ENCODE assay signal across 9 cellular contexts in genomic region chr11:73236879-73237278, GRCh38. TPM values are rescaled to one million over a fixed set of nuclear protein-coding genes. Genes with fewer than 3 reads are reported as not detected.
DNase-seq lines count a peak whose midpoint lies in the region; ATAC-seq, FAIRE-seq and TF ChIP-seq lines count a peak whose summit lies in the region.
"Had no signal": no experiment of that assay in that cellular context is flagged by ENCODE, and none has a peak within 500 bp of the region (broad histone marks: within the 10 kb centered on the region; RNA-seq: fewer than 3 reads in every experiment).

No MANE protein-coding gene starts in this region.

- H3K4me1 ChIP-seq in GM23248 (ENCODE audit: insufficient read depth) (peaks cover 15% of the 10 kb centered on the region), fibroblast of lung (ENCODE audit: control insufficient read depth, extremely low read depth, insufficient read depth, low read length) (peaks cover 6% of the 10 kb centered on the region), pancreas (no peaks in the 10 kb centered on the region)

- no peak overlapping the region for H3K4me3 Mint-ChIP-seq in CD14-positive monocyte
- H3K4me3 Mint-ChIP-seq in immature natural killer cell = no peak overlapping the region

- no peak overlapping the region for H2AFZ ChIP-seq in GM23248
- no peak overlapping the region for H2AFZ ChIP-seq in SU-DHL-6 (ENCODE audit: low read depth, low read length, severe bottlenecking)
- H2AFZ ChIP-seq in fibroblast of lung (ENCODE audit: low read length) = no peak overlapping the region

- peak overlapping the region in 6 of 7 donors; percentile 4 to 88 (median 72) for H3K27ac Mint-ChIP-seq in CD14-positive monocyte
- no peak overlapping the region for H3K27ac Mint-ChIP-seq in immature natural killer cell

- H3K4me3 ChIP-seq in GM23248 (no peak overlapping the region), SU-DHL-6 (ENCODE audit: insufficient read depth, low read length, poor library complexity, severe bottlenecking) (no peak overlapping the region), fibroblast of lung (replicated peaks in 1 of 4; ENCODE audit: control extremely low read depth in 1 of 4, insufficient read depth in 1 of 4, low read depth in 3 of 4, low read length in 4 of 4) (no peak overlapping the region), pancreas (no peak overlapping the region)

- DNase-seq in CD14-positive monocyte (ENCODE audit: low spot score) = peak; percentile 80
- DNase-seq in GM23248 = peak; percentile 50
- DNase-seq in fibroblast of lung (ENCODE audit: low read depth in 2 of 2) = peak in 1 of 2 donors; percentile 19
- peak in 1 of 6 donors; percentile 60 for DNase-seq in pancreas
- no peak for DNase-seq in immature natural killer cell
- DNase-seq in putamen (ENCODE audit: low spot score) = no peak

- peaks cover 61 to 90% of the 10 kb centered on the region in 2 donors for H3K36me3 Mint-ChIP-seq in CD14-positive monocyte
- no peaks in the 10 kb centered on the region for H3K36me3 Mint-ChIP-seq in immature natural killer cell

- H3K9ac ChIP-seq in GM23248 (no peak overlapping the region), SU-DHL-6 (ENCODE audit: low read length) (no peak overlapping the region), fibroblast of lung (ENCODE audit: insufficient read depth, low read length) (no peak overlapping the region)

- no peak overlapping the region for H3K4me2 ChIP-seq in GM23248 (ENCODE audit: unreplicated experiment)
- H3K4me2 ChIP-seq in SU-DHL-6 (ENCODE audit: low read depth, low read length, poor library complexity, severe bottlenecking) = no peak overlapping the region
- no peak overlapping the region for H3K4me2 ChIP-seq in fibroblast of lung (ENCODE audit: extremely low read depth, insufficient read depth, low read length)

- H3K4me1 Mint-ChIP-seq in CD14-positive monocyte (peaks cover 22% of the 10 kb centered on the region), immature natural killer cell (no peaks in the 10 kb centered on the region)

- H3F3A ChIP-seq in GM23248 (ENCODE audit: insufficient read depth) = no peaks in the 10 kb centered on the region
- H3F3A ChIP-seq in SU-DHL-6 (ENCODE audit: insufficient read depth) = no peaks in the 10 kb centered on the region

- H3K9me3 Mint-ChIP-seq in CD14-positive monocyte (no peaks in the 10 kb centered on the region), immature natural killer cell (no peaks in the 10 kb centered on the region)

- in situ Hi-C loops in GM23248 (cut with MboI) = no loop called here

- H3K79me2 ChIP-seq in GM23248 (ENCODE audit: insufficient read depth) (no peaks in the 10 kb centered on the region), SU-DHL-6 (ENCODE audit: insufficient read depth, low read length) (no peaks in the 10 kb centered on the region), fibroblast of lung (ENCODE audit: control insufficient read depth, insufficient read depth, low read length) (no peaks in the 10 kb centered on the region)

- 32 to 36% methylated on average over 5 of the region's 5 CpGs for WGBS in GM23248 (ENCODE audit: low coverage in 1 of 2, low lambda C conversion rate in 2 of 2, missing lambda C conversion rate in 2 of 2), 2 experiments
- 38 to 46% methylated on average over 5 of the region's 5 CpGs for WGBS in pancreas, 2 donors

- H3K9me3 ChIP-seq in GM23248 (ENCODE audit: low read depth) (no peaks in the 10 kb centered on the region), SU-DHL-6 (ENCODE audit: insufficient read depth, low read length) (no peaks in the 10 kb centered on the region), fibroblast of lung (ENCODE audit: control insufficient read depth, insufficient read depth, low read depth, low read length) (no peaks in the 10 kb centered on the region), pancreas (no peaks in the 10 kb centered on the region)

- H3K27ac ChIP-seq in GM23248 (no peak overlapping the region), SU-DHL-6 (ENCODE audit: low read depth, low read length) (no peak overlapping the region), fibroblast of lung (ENCODE audit: insufficient read depth, low read length) (no peak overlapping the region), pancreas (no peak overlapping the region)

- no peak for FAIRE-seq in pancreas (lab: Jason Lieb, UNC)
- FAIRE-seq: frontal cortex had no signal

- H3K27me3 ChIP-seq in GM23248 (replicated peaks; ENCODE audit: insufficient read depth) (no peaks in the 10 kb centered on the region), SU-DHL-6 (ENCODE audit: low read length) (no peaks in the 10 kb centered on the region), fibroblast of lung (ENCODE audit: control insufficient read depth, insufficient read depth, low read length) (no peaks in the 10 kb centered on the region), pancreas (no peaks in the 10 kb centered on the region)

- intact Hi-C loops in CD14-positive monocyte (cut with micrococcal nuclease) = loop anchor here (2.0 to 5.0 kb wide), 2 partner anchors 50 to 52 kb away; no protein-coding TSS in a partner anchor
- intact Hi-C loops in pancreas (cut with DNase I) = loop anchor here in 1 of 3 donors (5.0 kb wide), 1 partner anchor 50 kb away; no protein-coding TSS in a partner anchor

- H3K27me3 Mint-ChIP-seq in CD14-positive monocyte (ENCODE audit: low read depth in 3 of 3) = peaks cover 0 to 1% (median 0%) of the 10 kb centered on the region in 3 donors
- peaks cover 0 to 3% (median 2%) of the 10 kb centered on the region in 3 donors for H3K27me3 Mint-ChIP-seq in immature natural killer cell (ENCODE audit: low read depth in 3 of 3)

- H3K36me3 ChIP-seq in GM23248 (ENCODE audit: low read depth) = no peaks in the 10 kb centered on the region
- H3K36me3 ChIP-seq in SU-DHL-6 (ENCODE audit: low read length) = no peaks in the 10 kb centered on the region
- no peaks in the 10 kb centered on the region for H3K36me3 ChIP-seq in fibroblast of lung (ENCODE audit: control insufficient read depth, insufficient read depth, low read length)
- H3K36me3 ChIP-seq in pancreas = no peaks in the 10 kb centered on the region

- H3K9me2 ChIP-seq in GM23248 (ENCODE audit: insufficient read depth) = no peaks in the 10 kb centered on the region
- H3K9me2 ChIP-seq in SU-DHL-6 (replicated peaks; ENCODE audit: insufficient read depth, low read length) = no peaks in the 10 kb centered on the region

- peak; percentile 24 to 65 (median 55) for ATAC-seq in pancreas
- no peak for ATAC-seq in HG02610 (IDR thresholded peaks at IDR 0.05; ENCODE audit: unreplicated experiment)

- TF ChIP-seq CTCF in CD14-positive monocyte (IDR thresholded peaks at IDR 0.05) = peak; percentile 94
- peak; percentile 24 for TF ChIP-seq CTCF in SU-DHL-6 (IDR thresholded peaks at IDR 0.05; ENCODE audit: insufficient read depth, low read length, poor library complexity, severe bottlenecking)
- TF ChIP-seq CTCF in fibroblast of lung (conservative IDR thresholded peaks at IDR 0.05 in 1 of 2, IDR thresholded peaks at IDR 0.05 in 1 of 2; ENCODE audit: low read depth in 1 of 2, low read length in 2 of 2) = peak; percentile 33 to 60
- peak in 3 of 4 donors; percentile 11 to 21 (median 20) for TF ChIP-seq CTCF in pancreas (IDR thresholded peaks at IDR 0.05)

- H4K20me1 ChIP-seq in GM23248 (ENCODE audit: insufficient read depth) (no peaks in the 10 kb centered on the region), SU-DHL-6 (ENCODE audit: low read depth, low read length) (no peaks in the 10 kb centered on the region), fibroblast of lung (ENCODE audit: control insufficient read depth, extremely low read depth, insufficient read depth, low read length) (no peaks in the 10 kb centered on the region)

RNA-seq across cellular contexts. Expression of gene P2RY2, which starts 18.8 kb away (rescaled TPM):
- polyA plus RNA-seq in CD14-positive monocyte (10 to 100 TPM in 1 of 2 donors, 1 to 10 TPM in 1; 2.8 to 12.7 TPM), GM23248 (2016; fragmentation: Nextera tagmentation; extraction: Ambion mirVana) (not detected in 2 replicates), fibroblast of lung (0.05 TPM in 1 of 2 replicates, not detected in the other), pancreas (under 1 TPM; 0.38 to 0.56 TPM), immature natural killer cell (under 1 TPM in 1 of 3 donors, not detected in 2; 0.30 TPM)
- total RNA-seq in GM23248 (2014; rRNA removed; shearing (Covaris generic)) = not detected in 2 replicates
- total RNA-seq in fibroblast of lung (under 0.01 and 0.17 TPM in 2 replicates), pancreas (1 to 10 TPM in 1 of 6 donors, under 1 TPM in 5; 0.24 to 2.0 (median 0.63) TPM)
- 0.08 TPM in 1 of 2 replicates, not detected in the other for polyA plus RNA-seq in fibroblast of lung (2012)
- not detected in 2 replicates for polyA minus RNA-seq in fibroblast of lung (ENCODE audit: low replicate concordance)
- total RNA-seq: frontal cortex had no signal

RNA-seq across cellular contexts. Expression of gene P2RY6, which starts 35.3 kb away (rescaled TPM):
- polyA plus RNA-seq in CD14-positive monocyte = 1 to 10 TPM; 1.7 to 5.1 TPM
- total RNA-seq in GM23248 (2014; rRNA removed; shearing (Covaris generic)) = 0.76 TPM in 1 of 2 replicates, not detected in the other
- 0.99 and 1.5 TPM in 2 replicates for polyA plus RNA-seq in GM23248 (2016; fragmentation: Nextera tagmentation; extraction: Ambion mirVana)
- total RNA-seq in fibroblast of lung = 0.26 and 0.33 TPM in 2 replicates
- 0.12 and 0.24 TPM in 2 replicates for polyA plus RNA-seq in fibroblast of lung
- polyA plus RNA-seq in fibroblast of lung (2012) = 0.10 and 0.22 TPM in 2 replicates
- 0.27 TPM in 1 of 2 replicates, not detected in the other for polyA minus RNA-seq in fibroblast of lung (ENCODE audit: low replicate concordance)
- total RNA-seq in pancreas = 1 to 10 TPM in 2 of 6 donors, under 1 TPM in 3, not detected in 1; 0.24 to 4.1 (median 0.98) TPM
- under 1 TPM; 0.49 to 0.99 TPM for polyA plus RNA-seq in pancreas
- polyA plus RNA-seq in immature natural killer cell = 1 to 10 TPM in 1 of 3 donors, not detected in 2; 3.0 TPM

Comparison
In these comparisons a context has a peak if more than half of its experiments do, and no peak if none do; other contexts are left out.
1. DNase-seq: peak in CD14-positive monocyte (single experiment) and GM23248 (single experiment); none in immature natural killer cell (0 of 3) and putamen (single experiment).
2. H3K27ac Mint-ChIP-seq: peak in CD14-positive monocyte (6 of 7); none in immature natural killer cell (0 of 6).
3. CTCF ChIP-seq: peak in every context shown above with its lines; median percentile 94 in CD14-positive monocyte; 46 in fibroblast of lung; 24 in SU-DHL-6; 20 in pancreas.